Comparison of ENCODE assay signal across 1 cellular context in genomic region chr5:138739938-138740337, GRCh38.
TF ChIP-seq lines count a peak whose summit lies in the region.

No MANE protein-coding gene starts in this region.

TF ChIP-seq in HepG2, 621 proteins besides CTCF, POLR2A, EP300 and RAD21 (continued from another document):
- TF ChIP-seq ZNF354B (CRISPR knock-in tag; IDR thresholded peaks at IDR 0.05) (no peak), ZNF629 (CRISPR knock-in tag; conservative IDR thresholded peaks at IDR 0.05) (no peak)
